8 cellular contexts compared by ENCODE assay signal in the genomic region with DNA sequence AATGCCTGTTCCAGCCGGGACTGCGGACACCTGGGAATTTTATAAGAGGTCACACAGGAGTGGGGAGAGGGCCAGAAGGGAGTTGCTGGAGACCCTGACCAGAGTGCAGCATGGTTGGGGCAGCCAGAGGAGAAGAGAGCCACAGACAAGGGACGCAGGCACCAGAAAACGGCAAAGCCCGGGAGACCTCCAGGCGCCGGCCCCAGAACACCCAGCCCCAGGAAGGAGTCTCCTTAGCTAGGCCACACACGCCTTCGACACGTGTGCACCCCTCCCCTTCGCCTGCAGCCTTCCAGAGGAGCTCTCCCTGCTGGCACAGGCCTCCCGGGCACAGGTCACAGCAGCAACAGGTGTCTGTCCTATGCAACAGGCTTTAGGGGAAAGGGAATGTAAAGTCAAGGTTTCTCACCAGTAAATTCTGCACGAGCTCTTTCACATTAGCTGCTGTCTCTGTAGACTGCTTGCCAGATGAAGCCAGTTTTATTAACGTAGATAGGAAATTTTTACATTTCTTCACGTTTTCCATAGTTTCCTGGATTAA.
"Had no signal": no experiment of that assay in that cellular context is flagged by ENCODE, and none has a peak within 500 bp of the region (broad histone marks: within the 10 kb centered on the region; RNA-seq: fewer than 3 reads in every experiment).

No MANE protein-coding gene starts in this region.

- FAIRE-seq: H1, H54, K562 had no signal

- ATAC-seq: GM23338, K562 had no signal

- DNase-seq: H9, HCEC 1CT, HFFc6, IMR-90 had no signal

- H3K27ac Mint-ChIP-seq: GM23338, HFFc6 had no signal

- H3K9me3 Mint-ChIP-seq: GM23338, H9, HFFc6 had no signal

- H3K4me3 ChIP-seq: GM23338, K562 had no signal

- H2AFZ ChIP-seq: GM23338 had no signal

- H3K4me2 ChIP-seq: GM23338 had no signal
